9 cellular contexts compared by ENCODE assay signal in the genomic region with DNA sequence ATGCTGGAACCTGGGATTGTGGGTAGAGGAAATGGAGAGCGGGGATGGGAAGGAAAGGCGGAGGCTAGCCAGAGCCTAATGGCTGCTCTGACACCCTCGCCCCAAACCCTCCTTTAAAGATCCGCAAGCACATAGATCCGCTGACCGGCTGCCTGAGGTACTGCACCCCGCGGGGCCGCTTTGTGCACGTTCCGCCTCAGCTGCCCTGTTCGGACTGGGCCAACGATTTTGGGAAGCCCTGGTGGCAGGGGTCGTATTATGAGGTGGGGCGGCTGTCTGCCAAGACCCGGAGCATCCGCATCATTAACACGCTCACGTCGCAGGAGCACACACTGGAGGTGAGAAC. TPM values are rescaled to one million over a fixed set of nuclear protein-coding genes. Genes with fewer than 3 reads are reported as not detected.
DNase-seq lines count a peak whose midpoint lies in the region; ATAC-seq and TF ChIP-seq lines count a peak whose summit lies in the region.
"Had no signal": no experiment of that assay in that cellular context is flagged by ENCODE, and none has a peak within 500 bp of the region (broad histone marks: within the 10 kb centered on the region; RNA-seq: fewer than 3 reads in every experiment).

No MANE protein-coding gene starts in this region.

- H3K27me3 Mint-ChIP-seq in activated CD4-positive, alpha-beta T cell treated with anti-CD3 and anti-CD28 coated beads, Interleukin-2, amount 10 ng/mL, durations not matched to agents 7 days and 5 days: no peaks in the 10 kb centered on the region
- H3K27me3 Mint-ChIP-seq: activated B cell treated with CpG ODN at 0.5 μM for 24 hours had no signal

- no peaks in the 10 kb centered on the region for H3K27me3 ChIP-seq in prostate gland (replicated peaks; ENCODE audit: insufficient read depth)

- POLR2A ChIA-PET in activated CD4-positive, alpha-beta T cell treated with anti-CD3 and anti-CD28 coated beads, Interleukin-2, amount 10 ng/mL, durations not matched to agents 7 days and 5 days (lab: Charles Lee): no interaction called here

- H3K27ac Mint-ChIP-seq in activated CD4-positive, alpha-beta T cell treated with anti-CD3 and anti-CD28 coated beads, Interleukin-2, amount 10 ng/mL, durations not matched to agents 7 days and 5 days: no peak overlapping the region
- H3K27ac Mint-ChIP-seq: activated B cell treated with CpG ODN at 0.5 μM for 24 hours had no signal

- no peak for ATAC-seq in GM21723 (IDR thresholded peaks at IDR 0.05; ENCODE audit: unreplicated experiment)

- peak; percentile 89 for DNase-seq in DMS53 (lab: John Stamatoyannopoulos, UW)
- peak; percentile 16 for DNase-seq in activated CD4-positive, alpha-beta T cell treated with anti-CD3 and anti-CD28 coated beads, Interleukin-2, amount 10 ng/mL, durations not matched to agents 7 days and 5 days
- DNase-seq in germinal center (ENCODE audit: low spot score): peak; percentile 41
- no peak for DNase-seq in prostate gland (ENCODE audit: low spot score)
- DNase-seq in mesenteric fat pad (ENCODE audit: low spot score): no peak
- no peak for DNase-seq in A172 (ENCODE audit: low spot score)

- intact Hi-C loops in prostate gland (cut with DNase I): no loop called here

- peak overlapping the region; percentile 49 to 54 for H3K4me3 ChIP-seq in prostate gland

- peak in 3 of 4 experiments; percentile 13 to 58 (median 54) for TF ChIP-seq CTCF in prostate gland (IDR thresholded peaks at IDR 0.05)

- CTCF ChIA-PET in activated CD4-positive, alpha-beta T cell treated with anti-CD3 and anti-CD28 coated beads, Interleukin-2, amount 10 ng/mL, durations not matched to agents 7 days and 5 days (lab: Charles Lee): interaction anchor here (0.5 kb wide), 1 partner anchor 179 kb away, joined by 3 read pairs; no protein-coding TSS in a partner anchor

- peaks cover 16% of the 10 kb centered on the region for H3K4me1 ChIP-seq in prostate gland (replicated peaks)

- H3K36me3 Mint-ChIP-seq in activated CD4-positive, alpha-beta T cell treated with anti-CD3 and anti-CD28 coated beads, Interleukin-2, amount 10 ng/mL, durations not matched to agents 7 days and 5 days (ENCODE audit: low read depth): peaks cover 5% of the 10 kb centered on the region

- no peaks in the 10 kb centered on the region for H3K9me3 Mint-ChIP-seq in activated CD4-positive, alpha-beta T cell treated with anti-CD3 and anti-CD28 coated beads, Interleukin-2, amount 10 ng/mL, durations not matched to agents 7 days and 5 days
- H3K9me3 Mint-ChIP-seq: activated B cell treated with CpG ODN at 0.5 μM for 24 hours had no signal

- H3K9me3 ChIP-seq in KOPT-K1 (ENCODE audit: insufficient read depth, low read length, poor library complexity, severe bottlenecking) (no peaks in the 10 kb centered on the region), prostate gland (no peaks in the 10 kb centered on the region)

- H3K4me1 Mint-ChIP-seq in activated CD4-positive, alpha-beta T cell treated with anti-CD3 and anti-CD28 coated beads, Interleukin-2, amount 10 ng/mL, durations not matched to agents 7 days and 5 days: peaks cover 7% of the 10 kb centered on the region

- H3K36me3 ChIP-seq in KOPT-K1 (ENCODE audit: insufficient read depth, low read length) (peaks cover 13% of the 10 kb centered on the region), prostate gland (peaks cover 0 to 3% of the 10 kb centered on the region in 2 donors)

- WGBS in prostate gland: 21% methylated on average over 20 of the region's 20 CpGs

- H3K4me3 Mint-ChIP-seq in activated CD4-positive, alpha-beta T cell treated with anti-CD3 and anti-CD28 coated beads, Interleukin-2, amount 10 ng/mL, durations not matched to agents 7 days and 5 days: no peak overlapping the region
- H3K4me3 Mint-ChIP-seq: activated B cell treated with CpG ODN at 0.5 μM for 24 hours had no signal

- H3K27ac ChIP-seq in KOPT-K1 (ENCODE audit: low read depth, low read length, poor library complexity, severe bottlenecking) (peak overlapping the region; percentile 95), prostate gland (peak overlapping the region; percentile 80 to 92)

- no peak for TF ChIP-seq POLR2A in prostate gland (IDR thresholded peaks at IDR 0.05)

RNA-seq across cellular contexts. Expression of a gene that starts 0.7 kb away (rescaled TPM):
- total RNA-seq in activated CD4-positive, alpha-beta T cell treated with anti-CD3 and anti-CD28 coated beads, Interleukin-2, amount 10 ng/mL, durations not matched to agents 7 days and 5 days: 1 to 10 TPM; 8.2 to 9.0 TPM
- 10 to 100 TPM in 1 of 2 donors, 1 to 10 TPM in 1; 5.7 to 20.8 TPM for total RNA-seq in prostate gland
- total RNA-seq in mesenteric fat pad: 16.7 TPM
- total RNA-seq in A172 (2014; rRNA removed; shearing (Covaris generic)): 15.7 and 18.4 TPM in 2 replicates

RNA-seq across cellular contexts. Expression of a gene that starts 1.1 kb away (rescaled TPM):
- total RNA-seq in activated CD4-positive, alpha-beta T cell treated with anti-CD3 and anti-CD28 coated beads, Interleukin-2, amount 10 ng/mL, durations not matched to agents 7 days and 5 days: 10 to 100 TPM; 84.2 to 93.0 TPM
- total RNA-seq in prostate gland: 100 to 1,000 TPM in 1 of 2 donors, 10 to 100 TPM in 1; 74.6 to 163 TPM
- 68.3 TPM for total RNA-seq in mesenteric fat pad
- 200 and 243 TPM in 2 replicates for total RNA-seq in A172 (2014; rRNA removed; shearing (Covaris generic))

RNA-seq across cellular contexts. Expression of a gene that starts 3.6 kb away (rescaled TPM):
- under 1 TPM; 0.55 to 0.87 TPM for total RNA-seq in activated CD4-positive, alpha-beta T cell treated with anti-CD3 and anti-CD28 coated beads, Interleukin-2, amount 10 ng/mL, durations not matched to agents 7 days and 5 days
- total RNA-seq in prostate gland (10 to 100 TPM; 11.1 to 15.7 TPM), mesenteric fat pad (34.2 TPM)
- total RNA-seq in A172 (2014; rRNA removed; shearing (Covaris generic)): not detected in 2 replicates

RNA-seq across cellular contexts. Expression of a gene that starts 24.4 kb away (rescaled TPM):
- 10 to 100 TPM; 12.3 to 12.8 TPM for total RNA-seq in activated CD4-positive, alpha-beta T cell treated with anti-CD3 and anti-CD28 coated beads, Interleukin-2, amount 10 ng/mL, durations not matched to agents 7 days and 5 days
- total RNA-seq in prostate gland: 10 to 100 TPM; 12.7 to 30.2 TPM
- 92.5 TPM for total RNA-seq in mesenteric fat pad
- 0.16 and 0.93 TPM in 2 replicates for total RNA-seq in A172 (2014; rRNA removed; shearing (Covaris generic))

RNA-seq across cellular contexts. Expression of a gene that starts 30.1 kb away (rescaled TPM):
- total RNA-seq in activated CD4-positive, alpha-beta T cell treated with anti-CD3 and anti-CD28 coated beads, Interleukin-2, amount 10 ng/mL, durations not matched to agents 7 days and 5 days: 100 to 1,000 TPM; 216 to 223 TPM
- 100 to 1,000 TPM; 166 to 196 TPM for total RNA-seq in prostate gland
- 40.9 TPM for total RNA-seq in mesenteric fat pad
- 89.2 and 104 TPM in 2 replicates for total RNA-seq in A172 (2014; rRNA removed; shearing (Covaris generic))

Comparison
In these comparisons a context has a peak if more than half of its experiments do, and no peak if none do; other contexts are left out.
1. DNase-seq: peak in DMS53 (single experiment), activated CD4-positive, alpha-beta T cell treated with anti-CD3 and anti-CD28 coated beads, Interleukin-2, amount 10 ng/mL, durations not matched to agents 7 days and 5 days (single experiment) and germinal center (single experiment); none in prostate gland (single experiment), mesenteric fat pad (single experiment) and A172 (single experiment).
2. RNA of a gene that starts 3.6 kb away (total RNA-seq): 34.2 TPM in mesenteric fat pad (single experiment) and 11.1 to 15.7 TPM in prostate gland; 0.55 to 0.87 TPM in activated CD4-positive, alpha-beta T cell treated with anti-CD3 and anti-CD28 coated beads, Interleukin-2, amount 10 ng/mL, durations not matched to agents 7 days and 5 days and not detected in A172; every median in the first group is over 4 times any median in the second.